14 cellular contexts compared by ENCODE assay signal in genomic region chr1:85585845-85586244, GRCh38. TPM values are rescaled to one million over a fixed set of nuclear protein-coding genes. Genes with fewer than 3 reads are reported as not detected.
A peak's percentile ranks its signal among the peaks of the same experiment; 100 is the strongest.
DNase-seq lines count a peak whose midpoint lies in the region; ATAC-seq, FAIRE-seq and TF ChIP-seq lines count a peak whose summit lies in the region.
"Had no signal": no experiment of that assay in that cellular context is flagged by ENCODE, and none has a peak within 500 bp of the region (broad histone marks: within the 10 kb centered on the region; RNA-seq: fewer than 3 reads in every experiment).

No MANE protein-coding gene starts in this region.

- H3K36me3 ChIP-seq in DND-41 (ENCODE audit: insufficient read depth, low read length) (no peaks in the 10 kb centered on the region), trophoblast cell (ENCODE audit: control insufficient read depth in 1 of 2, insufficient read depth in 2 of 2, low read length in 2 of 2) (peaks cover 9 to 14% of the 10 kb centered on the region in 2 experiments), kidney (ENCODE audit: control insufficient read depth in 1 of 2, insufficient read depth in 2 of 2, low read length in 2 of 2) (peaks cover 4 to 17% of the 10 kb centered on the region in 2 donors)

- H3K4me2 ChIP-seq in DND-41 (ENCODE audit: insufficient read depth, low read length) (no peak overlapping the region), trophoblast cell (ENCODE audit: low read length) (no peak overlapping the region)

- H3K9me3 ChIP-seq in DND-41 (ENCODE audit: insufficient read depth, low read length, severe bottlenecking) (no peaks in the 10 kb centered on the region), trophoblast cell (ENCODE audit: insufficient read depth, low read depth, low read length) (peaks cover 2% of the 10 kb centered on the region), kidney (ENCODE audit: control insufficient read depth in 1 of 2, low read length in 2 of 2) (peaks cover 0 to 4% of the 10 kb centered on the region in 2 donors)
- H3K9me3 ChIP-seq: stomach had no signal

- H3K23ac ChIP-seq in trophoblast cell (ENCODE audit: low read length), result no peak overlapping the region

- H2AK5ac ChIP-seq in trophoblast cell (ENCODE audit: low read length), result no peak overlapping the region

- H3K79me1 ChIP-seq in trophoblast cell (ENCODE audit: low read length), result peaks cover 12% of the 10 kb centered on the region

- no peak overlapping the region for H3K18ac ChIP-seq in trophoblast cell (ENCODE audit: low read length)

- no peak overlapping the region for H3K14ac ChIP-seq in trophoblast cell (ENCODE audit: low read length)

- H3K9ac ChIP-seq in DND-41 (ENCODE audit: low read depth, low read length), result no peak overlapping the region
- H3K9ac ChIP-seq in trophoblast cell (ENCODE audit: low read length), result no peak overlapping the region
- no peak overlapping the region for H3K9ac ChIP-seq in kidney (ENCODE audit: low read length in 2 of 2)

- no peak overlapping the region for H4K8ac ChIP-seq in trophoblast cell (ENCODE audit: low read depth, low read length)

- H4K12ac ChIP-seq in trophoblast cell (ENCODE audit: low read depth, low read length), result no peak overlapping the region

- H3K4me1 ChIP-seq in DND-41 (ENCODE audit: insufficient read depth, low read length) (no peaks in the 10 kb centered on the region), trophoblast cell (ENCODE audit: control insufficient read depth in 1 of 2, insufficient read depth in 2 of 2, low read length in 2 of 2) (peaks cover 5% of the 10 kb centered on the region in 2 experiments), kidney (ENCODE audit: control insufficient read depth in 1 of 2, insufficient read depth in 1 of 2, low read depth in 1 of 2, low read length in 2 of 2) (peaks cover 0 to 6% of the 10 kb centered on the region in 2 donors)

- no peak overlapping the region for H3K27ac ChIP-seq in DND-41 (ENCODE audit: low read length)
- no peak overlapping the region for H3K27ac ChIP-seq in trophoblast cell (ENCODE audit: low read depth, low read length)
- H3K27ac ChIP-seq in kidney (ENCODE audit: low read depth in 2 of 2, low read length in 2 of 2), result no peak overlapping the region

- intact Hi-C loops in kidney (cut with DNase I), result no loop called here

- ATAC-seq in DND-41 (ENCODE audit: insufficient read depth, low read depth), result 0 out of 3 replicates have a peak, but pooled peaks have one; percentile 40
- ATAC-seq: Right ventricle myocardium inferior had no signal

- no peak overlapping the region for H4K91ac ChIP-seq in trophoblast cell (ENCODE audit: low read depth, low read length)

- H2AFZ ChIP-seq in DND-41 (ENCODE audit: low read depth, low read length) (no peak overlapping the region), trophoblast cell (ENCODE audit: insufficient read depth, low read length, poor library complexity) (no peak overlapping the region)

- H4K20me1 ChIP-seq in DND-41 (ENCODE audit: insufficient read depth, low read length), result no peaks in the 10 kb centered on the region

- H2BK5ac ChIP-seq in trophoblast cell (ENCODE audit: low read depth, low read length, poor library complexity), result no peak overlapping the region

- TF ChIP-seq CTCF in DND-41 (IDR thresholded peaks at IDR 0.05; ENCODE audit: borderline replicate concordance, extremely low read depth, low read length, poor library complexity, severe bottlenecking) (no peak), choroid plexus epithelial cell (conservative IDR thresholded peaks at IDR 0.05; ENCODE audit: low read depth, low read length) (no peak), kidney (IDR thresholded peaks at IDR 0.05; ENCODE audit: borderline replicate concordance, extremely low read depth, insufficient read depth) (no peak)

- no peak overlapping the region for H3K4me3 ChIP-seq in DND-41 (ENCODE audit: low read depth in 1 of 2, low read length in 2 of 2)
- H3K4me3 ChIP-seq in choroid plexus epithelial cell (ENCODE audit: low read depth, low read length), result no peak overlapping the region
- H3K4me3 ChIP-seq in trophoblast cell (ENCODE audit: low read depth, low read length), result no peak overlapping the region
- no peak overlapping the region for H3K4me3 ChIP-seq in kidney (ENCODE audit: low read length in 2 of 2)
- H3K4me3 ChIP-seq: stomach had no signal

- DNase-seq in DND-41 (no peak), M059J (ENCODE audit: low read depth) (peak; percentile 81), choroid plexus epithelial cell (ENCODE audit: low read depth) (peak; percentile 93), trophoblast cell (peak; percentile 22 to 64), kidney (no peak), urothelium cell line (ENCODE audit: low spot score) (no peak), HuH-7 (ENCODE audit: low spot score) (no peak)
- DNase-seq in stimulated activated CD4-positive, alpha-beta T cell treated with anti-CD3 and anti-CD28 coated beads, Interleukin-4, amount 100 ng/mL, for 4 hours, result no peak
- DNase-seq: activated T-cell treated with anti-CD3 and anti-CD28 coated beads, Interleukin-2, amount 50 U/mL, for 48 hours; NCI-H1694; NCI-H526 treated with DMSO at 0.1 percent for 48 hours; stimulated activated CD4-positive, alpha-beta T cell treated with anti-CD3 and anti-CD28 coated beads, Interleukin-4, amount 100 ng/mL, for 24 hours; stomach had no signal

- no peak overlapping the region for H2BK12ac ChIP-seq in trophoblast cell (ENCODE audit: low read length)

- no peak for FAIRE-seq in kidney (lab: Jason Lieb, UNC)
- no peak for FAIRE-seq in urothelium cell line (lab: Jason Lieb, UNC)

- no peak overlapping the region for H2BK120ac ChIP-seq in trophoblast cell (ENCODE audit: insufficient read depth, low read length, poor library complexity)

- H3K4ac ChIP-seq in trophoblast cell (ENCODE audit: low read depth, low read length), result no peak overlapping the region

- H3K27me3 ChIP-seq in DND-41 (ENCODE audit: insufficient read depth, low read length, poor library complexity), result no peaks in the 10 kb centered on the region
- no peaks in the 10 kb centered on the region for H3K27me3 ChIP-seq in trophoblast cell (ENCODE audit: insufficient read depth, low read length)

- H3K79me2 ChIP-seq in DND-41 (ENCODE audit: insufficient read depth, low read length) (no peaks in the 10 kb centered on the region), trophoblast cell (ENCODE audit: control insufficient read depth, insufficient read depth, low read length, poor library complexity) (peaks cover 12% of the 10 kb centered on the region)

RNA-seq across cellular contexts. Expression of gene CCN1, which starts 5.3 kb away (rescaled TPM):
- 78.3 and 110 TPM in 2 replicates for total RNA-seq in M059J (2014; rRNA removed; shearing (Covaris generic))
- polyA plus RNA-seq in trophoblast cell (2013), result 190 and 196 TPM in 2 replicates
- total RNA-seq in kidney, result 61.3 TPM
- polyA plus RNA-seq in kidney (ENCODE audit: insufficient read depth, low read depth, low replicate concordance), result 79.1 TPM

Comparison
In these comparisons a context has a peak if more than half of its experiments do, and no peak if none do; other contexts are left out.
1. DNase-seq: peak in M059J (single experiment), choroid plexus epithelial cell (single experiment) and trophoblast cell (2 of 2); none in DND-41 (single experiment), kidney (single experiment), urothelium cell line (single experiment), stimulated activated CD4-positive, alpha-beta T cell treated with anti-CD3 and anti-CD28 coated beads, Interleukin-4, amount 100 ng/mL, for 4 hours (0 of 2) and HuH-7 (single experiment).